Comparison of ENCODE assay signal across 1 cellular context in genomic region chr17:17304521-17304985, GRCh38.
TF ChIP-seq lines count a peak whose summit lies in the region.

No MANE protein-coding gene starts in this region.

TF ChIP-seq in SK-N-SH, 30 proteins besides CTCF, POLR2A, EP300 and RAD21 (continued from another document):
- TF ChIP-seq ZBTB33 (IDR thresholded peaks at IDR 0.05; ENCODE audit: borderline replicate concordance, low read depth) (no peak), GABPA (IDR thresholded peaks at IDR 0.05; ENCODE audit: low read depth) (no peak), FOXM1 (IDR thresholded peaks at IDR 0.05; ENCODE audit: low read depth) (no peak), TEAD4 (IDR thresholded peaks at IDR 0.05; ENCODE audit: borderline replicate concordance, insufficient read depth) (no peak), FOXJ3 (CRISPR knock-in tag; IDR thresholded peaks at IDR 0.05) (no peak), RXRA (IDR thresholded peaks at IDR 0.05; ENCODE audit: borderline replicate concordance, low read depth) (no peak), NFIC (IDR thresholded peaks at IDR 0.05; ENCODE audit: borderline replicate concordance) (no peak), CHD2 (IDR thresholded peaks at IDR 0.05; ENCODE audit: low read length, partially characterized antibody) (no peak), POLR2AphosphoS5 (IDR thresholded peaks at IDR 0.05; ENCODE audit: low read depth, low read length) (no peak), YY1 (IDR thresholded peaks at IDR 0.05; ENCODE audit: low read depth) (no peak), EZH2phosphoT487 (IDR thresholded peaks at IDR 0.05; ENCODE audit: borderline replicate concordance, low read depth) (no peak), RFX5 (IDR thresholded peaks at IDR 0.05; ENCODE audit: low read length) (no peak), PBX3 (IDR thresholded peaks at IDR 0.05) (no peak), MEF2A (IDR thresholded peaks at IDR 0.05; ENCODE audit: borderline replicate concordance, low read depth) (no peak), ELF1 (IDR thresholded peaks at IDR 0.05) (no peak)
